In the genomic region with DNA sequence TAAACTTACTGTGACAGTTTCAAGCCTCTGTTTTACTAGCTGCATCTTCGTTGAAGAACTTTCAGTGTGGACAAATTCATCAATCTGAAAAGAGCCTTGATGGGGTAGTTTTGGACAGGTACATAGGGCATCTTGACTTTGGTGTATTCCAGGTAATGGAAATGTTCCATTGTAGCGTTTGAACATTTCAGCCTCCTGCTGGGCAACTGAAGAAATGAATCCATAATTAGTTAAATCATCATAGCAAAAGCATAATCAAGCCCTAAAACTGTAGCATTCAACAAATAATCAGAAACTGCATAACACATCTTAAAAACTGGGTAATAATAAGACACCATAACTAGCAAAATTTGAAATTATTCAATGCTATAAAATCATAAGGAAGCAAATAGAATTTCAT, we compare ENCODE assay signal across 15 cellular contexts.
DNase-seq lines count a peak whose midpoint lies in the region; TF ChIP-seq lines count a peak whose summit lies in the region.
"Had no signal": no experiment of that assay in that cellular context is flagged by ENCODE, and none has a peak within 500 bp of the region (broad histone marks: within the 10 kb centered on the region; RNA-seq: fewer than 3 reads in every experiment).

No MANE protein-coding gene starts in this region.

- H3F3A ChIP-seq in GM23248 (ENCODE audit: insufficient read depth) = no peaks in the 10 kb centered on the region

- peaks cover 24% of the 10 kb centered on the region; the same call in 1 of the 2 replicates for H3K36me3 ChIP-seq in GM23248 (ENCODE audit: low read depth)

- peak; percentile 4 for DNase-seq in AG20443 (ENCODE audit: low spot score)
- DNase-seq in GM23248 = peak; percentile 17
- DNase-seq in SW480 (ENCODE audit: low spot score) = peak; percentile 2
- no peak for DNase-seq in glutamatergic neuron
- no peak for DNase-seq in NCI-H446 treated with DMSO at 0.1 percent for 48 hours (lab: John Stamatoyannopoulos, UW)
- DNase-seq in NCI-H345 treated with DMSO at 0.1 percent for 48 hours (lab: John Stamatoyannopoulos, UW; ENCODE audit: unreplicated experiment) = no peak
- no peak for DNase-seq in posterior vena cava (ENCODE audit: low spot score)
- DNase-seq in GDM1 (lab: John Stamatoyannopoulos, UW) = no peak
- DNase-seq: activated CD8-positive, alpha-beta memory T cell treated with anti-CD3 and anti-CD28 coated beads, Interleukin-2, amount 50 U/mL, for 48 hours; esophagus squamous epithelium; KG1; NCI-H774; T-helper 2 cell had no signal

- no peak overlapping the region for H3K9ac ChIP-seq in GM23248
- H3K9ac ChIP-seq: parathyroid adenoma had no signal

- no peaks in the 10 kb centered on the region for H3K36me3 Mint-ChIP-seq in glutamatergic neuron (ENCODE audit: unreplicated experiment)

- no peaks in the 10 kb centered on the region for H3K9me3 ChIP-seq in GM23248 (ENCODE audit: low read depth)
- H3K9me3 ChIP-seq: ascending aorta, esophagus squamous epithelium had no signal

- no peak overlapping the region for H3K4me2 ChIP-seq in GM23248 (ENCODE audit: unreplicated experiment)

- H3K9me3 Mint-ChIP-seq in glutamatergic neuron (ENCODE audit: unreplicated experiment) = no peaks in the 10 kb centered on the region

- no peaks in the 10 kb centered on the region for H3K9me2 ChIP-seq in GM23248 (ENCODE audit: insufficient read depth)

- peak; percentile 61 for TF ChIP-seq CTCF in glutamatergic neuron (IDR thresholded peaks at IDR 0.05; ENCODE audit: partially characterized antibody, unreplicated experiment)

- H3K27me3 Mint-ChIP-seq in glutamatergic neuron (ENCODE audit: unreplicated experiment) = no peaks in the 10 kb centered on the region

- H3K4me3 Mint-ChIP-seq in glutamatergic neuron (ENCODE audit: unreplicated experiment) = no peak overlapping the region

- H3K27me3 ChIP-seq in GM23248 (replicated peaks; ENCODE audit: insufficient read depth) = no peaks in the 10 kb centered on the region
- H3K27me3 ChIP-seq: ascending aorta, esophagus squamous epithelium had no signal

- no peaks in the 10 kb centered on the region for H3K4me1 Mint-ChIP-seq in glutamatergic neuron (ENCODE audit: low read depth, unreplicated experiment)

- H3K4me3 ChIP-seq in GM23248 = no peak overlapping the region
- H3K4me3 ChIP-seq: ascending aorta, esophagus squamous epithelium had no signal

- WGBS in GM23248 (ENCODE audit: low coverage in 1 of 2, low lambda C conversion rate in 2 of 2, missing lambda C conversion rate in 2 of 2), 2 experiments = 77 to 87% methylated on average over 2 of the region's 2 CpGs

- no peaks in the 10 kb centered on the region for H3K79me2 ChIP-seq in GM23248 (ENCODE audit: insufficient read depth)
- H3K79me2 ChIP-seq: parathyroid adenoma had no signal

- in situ Hi-C loops in GM23248 (cut with MboI) = no loop called here

- H3K27ac ChIP-seq in GM23248 = no peak overlapping the region
- H3K27ac ChIP-seq: ascending aorta, esophagus squamous epithelium, parathyroid adenoma had no signal

- intact Hi-C loops in posterior vena cava (cut with DNase I) = no loop called here

- no peak overlapping the region for H3K27ac Mint-ChIP-seq in glutamatergic neuron (ENCODE audit: unreplicated experiment)

- H4K20me1 ChIP-seq in GM23248 (ENCODE audit: insufficient read depth) = no peaks in the 10 kb centered on the region

- no peaks in the 10 kb centered on the region for H3K4me1 ChIP-seq in GM23248 (ENCODE audit: insufficient read depth)
- H3K4me1 ChIP-seq: ascending aorta, esophagus squamous epithelium, parathyroid adenoma had no signal

- no peak overlapping the region for H2AFZ ChIP-seq in GM23248
- H2AFZ ChIP-seq: parathyroid adenoma had no signal

Comparison
In these comparisons a context has a peak if more than half of its experiments do, and no peak if none do; other contexts are left out.
1. DNase-seq: peak in AG20443 (single experiment), GM23248 (single experiment) and SW480 (single experiment); none in glutamatergic neuron (single experiment), NCI-H446 treated with DMSO at 0.1 percent for 48 hours (single experiment), NCI-H345 treated with DMSO at 0.1 percent for 48 hours (single experiment), posterior vena cava (single experiment) and GDM1 (single experiment).